Comparison of ENCODE assay signal across 17 cellular contexts in the genomic region with DNA sequence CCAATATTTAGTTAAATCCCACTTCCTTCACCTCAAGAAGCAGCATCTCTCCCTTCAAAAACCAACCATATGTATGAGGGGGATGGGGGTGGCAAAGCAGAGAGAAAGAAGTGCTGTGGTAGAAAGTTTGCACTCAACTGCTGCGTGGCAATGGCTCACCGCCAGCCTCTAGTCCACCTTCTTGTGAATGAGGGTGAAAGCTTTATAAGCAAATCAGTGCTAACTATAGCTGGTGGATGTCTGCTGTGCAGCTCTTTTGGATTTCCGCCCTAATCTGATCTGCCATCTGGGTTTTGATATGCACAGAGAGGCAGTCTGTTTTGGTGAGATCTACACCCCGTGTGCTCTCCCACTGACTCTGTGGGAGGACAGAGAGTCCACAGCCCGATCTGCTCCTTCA.
DNase-seq lines count a peak whose midpoint lies in the region; ATAC-seq and TF ChIP-seq lines count a peak whose summit lies in the region.
"Had no signal": no experiment of that assay in that cellular context is flagged by ENCODE, and none has a peak within 500 bp of the region (broad histone marks: within the 10 kb centered on the region; RNA-seq: fewer than 3 reads in every experiment).

No MANE protein-coding gene starts in this region.

- H3K4me2 ChIP-seq in OCI-LY1 (ENCODE audit: low read length) = peak overlapping the region; percentile 50

- H3K4me1 ChIP-seq in OCI-LY1 (ENCODE audit: insufficient read depth, low read length, severe bottlenecking) = peaks cover 40% of the 10 kb centered on the region
- peaks cover 0 to 10% (median under 1%) of the 10 kb centered on the region in 9 donors for H3K4me1 ChIP-seq in heart right ventricle
- H3K4me1 ChIP-seq: ascending aorta had no signal

- no peak overlapping the region for H3K27ac Mint-ChIP-seq in activated naive CD8-positive, alpha-beta T cell treated with anti-CD3 and anti-CD28 coated beads, Interleukin-2, amount 10 ng/mL, durations not matched to agents 7 days and 5 days
- H3K27ac Mint-ChIP-seq: CD8-positive, alpha-beta T cell had no signal

- peaks cover 16% of the 10 kb centered on the region for H3K27me3 Mint-ChIP-seq in activated naive CD8-positive, alpha-beta T cell treated with anti-CD3 and anti-CD28 coated beads, Interleukin-2, amount 10 ng/mL, durations not matched to agents 7 days and 5 days

- H3K36me3 Mint-ChIP-seq in activated naive CD8-positive, alpha-beta T cell treated with anti-CD3 and anti-CD28 coated beads, Interleukin-2, amount 10 ng/mL, durations not matched to agents 7 days and 5 days = peaks cover 3% of the 10 kb centered on the region
- H3K36me3 Mint-ChIP-seq: CD8-positive, alpha-beta T cell had no signal

- H4K20me1 ChIP-seq in OCI-LY1 (ENCODE audit: insufficient read depth, low read length) = no peaks in the 10 kb centered on the region

- H2AFZ ChIP-seq in OCI-LY1 (ENCODE audit: low read length) = no peak overlapping the region

- no peak overlapping the region; the same call in 1 of the 2 replicates for H3K9ac ChIP-seq in OCI-LY1 (ENCODE audit: low read length)

- peak overlapping the region; percentile 11 for H3K4me3 Mint-ChIP-seq in activated naive CD8-positive, alpha-beta T cell treated with anti-CD3 and anti-CD28 coated beads, Interleukin-2, amount 10 ng/mL, durations not matched to agents 7 days and 5 days
- H3K4me3 Mint-ChIP-seq: CD8-positive, alpha-beta T cell had no signal

- peak; percentile 47 for DNase-seq in activated CD8-positive, alpha-beta memory T cell treated with anti-CD3 and anti-CD28 coated beads, Interleukin-2, amount 50 U/mL, for 48 hours
- no peak for DNase-seq in activated CD8-positive, alpha-beta memory T cell treated with anti-CD3 and anti-CD28 coated beads, Interleukin-2, amount 50 U/mL, for 4 hours
- no peak for DNase-seq in activated naive CD8-positive, alpha-beta T cell treated with anti-CD3 and anti-CD28 coated beads, Interleukin-2, amount 10 ng/mL, durations not matched to agents 7 days and 5 days
- DNase-seq in pons (ENCODE audit: low spot score) (peak; percentile 22), heart right ventricle (no peak), COR-L47 (lab: John Stamatoyannopoulos, UW) (no peak)
- DNase-seq: ACHN; EL; NCI-H226; NK-92 treated with Interleukin-12 subunit alpha and Interleukin-12 subunit beta, amount 100 ng/mL, for 24 hours; SHP77 treated with DMSO at 0.1 percent for 48 hours had no signal

- peaks cover 17% of the 10 kb centered on the region for H3K4me1 Mint-ChIP-seq in activated naive CD8-positive, alpha-beta T cell treated with anti-CD3 and anti-CD28 coated beads, Interleukin-2, amount 10 ng/mL, durations not matched to agents 7 days and 5 days

- peaks cover 7% of the 10 kb centered on the region for H3K9me3 Mint-ChIP-seq in activated naive CD8-positive, alpha-beta T cell treated with anti-CD3 and anti-CD28 coated beads, Interleukin-2, amount 10 ng/mL, durations not matched to agents 7 days and 5 days

- TF ChIP-seq CTCF in OCI-LY1 (IDR thresholded peaks at IDR 0.05; ENCODE audit: low read length) (no peak), heart right ventricle (IDR thresholded peaks at IDR 0.05) (no peak)

- intact Hi-C loops in heart right ventricle (cut with DNase I) = no loop called here

- peak; percentile 38 for ATAC-seq in activated naive CD8-positive, alpha-beta T cell treated with anti-CD3 and anti-CD28 coated beads, Interleukin-2, amount 10 ng/mL, durations not matched to agents 7 days and 5 days (ENCODE audit: low read depth)
- ATAC-seq in heart right ventricle (no peak), HG03039 (IDR thresholded peaks at IDR 0.05; ENCODE audit: unreplicated experiment) (no peak)
- ATAC-seq: CD8-positive, alpha-beta T cell; HCT116 had no signal

- no peaks in the 10 kb centered on the region for H3K79me2 ChIP-seq in OCI-LY1 (ENCODE audit: insufficient read depth, low read length)

- H3K36me3 ChIP-seq in OCI-LY1 (ENCODE audit: insufficient read depth, low read length) (no peaks in the 10 kb centered on the region), heart right ventricle (no peaks in the 10 kb centered on the region)
- H3K36me3 ChIP-seq: ascending aorta, right atrium auricular region had no signal

- H3K9me2 ChIP-seq in OCI-LY1 (ENCODE audit: low read depth, low read length) = no peaks in the 10 kb centered on the region

- H3F3A ChIP-seq in OCI-LY1 (ENCODE audit: insufficient read depth, low read length) = no peaks in the 10 kb centered on the region

- WGBS in heart right ventricle, 2 donors = 71 to 72% methylated on average over 5 of the region's 5 CpGs

- no peaks in the 10 kb centered on the region for H3K27me3 ChIP-seq in OCI-LY1 (ENCODE audit: insufficient read depth, low read length)
- H3K27me3 ChIP-seq in heart right ventricle = peaks cover 5 to 31% (median 25%) of the 10 kb centered on the region in 7 donors
- H3K27me3 ChIP-seq: ascending aorta had no signal

- POLR2A ChIA-PET in activated naive CD8-positive, alpha-beta T cell treated with anti-CD3 and anti-CD28 coated beads, Interleukin-2, amount 10 ng/mL, durations not matched to agents 7 days and 5 days (lab: Charles Lee) = no interaction called here

- H3K27ac ChIP-seq in OCI-LY1 (ENCODE audit: low read depth, low read length, poor library complexity, severe bottlenecking) (peak overlapping the region; percentile 22), heart right ventricle (no peak overlapping the region)
- H3K27ac ChIP-seq: ascending aorta, right atrium auricular region had no signal

- H3K4me3 ChIP-seq in OCI-LY1 (ENCODE audit: low read depth, low read length, poor library complexity, severe bottlenecking) (peak overlapping the region; percentile 35), heart right ventricle (no peak overlapping the region)
- H3K4me3 ChIP-seq: ascending aorta, right atrium auricular region had no signal

- H3K9me3 ChIP-seq in OCI-LY1 (ENCODE audit: low read length) (no peaks in the 10 kb centered on the region), heart right ventricle (peaks cover 0 to 5% (median 0%) of the 10 kb centered on the region in 11 donors)
- H3K9me3 ChIP-seq: ascending aorta, right atrium auricular region had no signal

Comparison
In these comparisons a context has a peak if more than half of its experiments do, and no peak if none do; other contexts are left out.
1. DNase-seq: peak in activated CD8-positive, alpha-beta memory T cell treated with anti-CD3 and anti-CD28 coated beads, Interleukin-2, amount 50 U/mL, for 48 hours (single experiment) and pons (single experiment); none in activated CD8-positive, alpha-beta memory T cell treated with anti-CD3 and anti-CD28 coated beads, Interleukin-2, amount 50 U/mL, for 4 hours (single experiment), activated naive CD8-positive, alpha-beta T cell treated with anti-CD3 and anti-CD28 coated beads, Interleukin-2, amount 10 ng/mL, durations not matched to agents 7 days and 5 days (single experiment), heart right ventricle (0 of 2) and COR-L47 (single experiment).